Comparison of ENCODE assay signal across 8 cellular contexts in genomic region chr3:38453075-38453913, GRCh38. TPM values are rescaled to one million over a fixed set of nuclear protein-coding genes. Genes with fewer than 3 reads are reported as not detected.
DNase-seq lines count a peak whose midpoint lies in the region; ATAC-seq and TF ChIP-seq lines count a peak whose summit lies in the region.

ACVR2B (plus strand) TSS chr3:38453890; CDS start chr3:38454323, 433 bp downstream.

- H3K27ac Mint-ChIP-seq in T-helper 1 cell treated with Interleukin-12 subunit alpha and Interleukin-12 subunit beta and Interleukin-4 antibody, amounts not matched to agents 30 μg/mL and 1 μg/mL, for 36 hours, result peak within 1 kb of the TSS; percentile 85

- peaks cover 7% of the 10 kb centered on the region for H3K36me3 Mint-ChIP-seq in T-helper 1 cell treated with Interleukin-12 subunit alpha and Interleukin-12 subunit beta and Interleukin-4 antibody, amounts not matched to agents 30 μg/mL and 1 μg/mL, for 36 hours (ENCODE audit: low read depth)

- TF ChIP-seq CTCF in HFF-Myc (IDR thresholded peaks at IDR 0.05; ENCODE audit: low read depth, low read length, missing control alignments) (no peak), prostate gland (IDR thresholded peaks at IDR 0.05) (no peak), upper lobe of right lung (IDR thresholded peaks at IDR 0.05) (no peak)

- whole genome bisulfite sequencing in prostate gland, result 11% methylated on average over 25 of the region's 48 CpGs

- intact Hi-C loops in left ventricle myocardium superior (cut with micrococcal nuclease), result no loop called here
- intact Hi-C loops in prostate gland (cut with DNase I), result loop anchor here (5.0 kb wide), 1 partner anchor 316 kb away; the partner anchor contains the start of genes ACAA1 and MYD88
- intact Hi-C loops in upper lobe of right lung (cut with DNase I), result no loop called here

- no peaks in the 10 kb centered on the region for H3K9me3 ChIP-seq in prostate gland
- no peaks in the 10 kb centered on the region for H3K9me3 ChIP-seq in upper lobe of right lung

- peak; percentile 52 for TF ChIP-seq POLR2A in prostate gland (IDR thresholded peaks at IDR 0.05)

- peak within 1 kb of the TSS; percentile 90 for H3K27ac ChIP-seq in angular gyrus (ENCODE audit: low read depth, low read length)
- H3K27ac ChIP-seq in prostate gland, result peak within 1 kb of the TSS; percentile 89 to 92
- peak within 1 kb of the TSS; percentile 78 for H3K27ac ChIP-seq in upper lobe of right lung

- H3K4me1 ChIP-seq in prostate gland (replicated peaks) (peaks cover 3% of the 10 kb centered on the region), upper lobe of right lung (peaks cover 26% of the 10 kb centered on the region)

- H3K27me3 ChIP-seq in prostate gland (replicated peaks; ENCODE audit: insufficient read depth), result no peaks in the 10 kb centered on the region
- no peaks in the 10 kb centered on the region for H3K27me3 ChIP-seq in upper lobe of right lung

- peaks cover 11% of the 10 kb centered on the region for H3K4me1 Mint-ChIP-seq in T-helper 1 cell treated with Interleukin-12 subunit alpha and Interleukin-12 subunit beta and Interleukin-4 antibody, amounts not matched to agents 30 μg/mL and 1 μg/mL, for 36 hours (ENCODE audit: low read depth)

- peak within 1 kb of the TSS; percentile 78 for H3K4me3 ChIP-seq in HFF-Myc (replicated peaks; ENCODE audit: low read depth, low read length)
- peak within 1 kb of the TSS; percentile 70 to 83 for H3K4me3 ChIP-seq in prostate gland
- peak within 1 kb of the TSS; percentile 72 for H3K4me3 ChIP-seq in upper lobe of right lung

- H3K27me3 Mint-ChIP-seq in T-helper 1 cell treated with Interleukin-12 subunit alpha and Interleukin-12 subunit beta and Interleukin-4 antibody, amounts not matched to agents 30 μg/mL and 1 μg/mL, for 36 hours (ENCODE audit: low read depth), result peaks cover 21% of the 10 kb centered on the region

- no peaks in the 10 kb centered on the region for H3K36me3 ChIP-seq in prostate gland
- no peaks in the 10 kb centered on the region for H3K36me3 ChIP-seq in upper lobe of right lung

- peak; percentile 37 for DNase-seq in DMS79 treated with DMSO at 0.1 percent for 48 hours (lab: John Stamatoyannopoulos, UW)
- no peak for DNase-seq in HFF-Myc (ENCODE audit: extremely low read depth, low read depth)
- DNase-seq in NCI-H128 (lab: John Stamatoyannopoulos, UW; ENCODE audit: unreplicated experiment), result peak; percentile 51
- peak; percentile 97 for DNase-seq in left ventricle myocardium superior
- peak; percentile 91 for DNase-seq in prostate gland (ENCODE audit: low spot score)
- peak; percentile 96 for DNase-seq in upper lobe of right lung

- peak within 1 kb of the TSS; percentile 96 for H3K4me3 Mint-ChIP-seq in T-helper 1 cell treated with Interleukin-12 subunit alpha and Interleukin-12 subunit beta and Interleukin-4 antibody, amounts not matched to agents 30 μg/mL and 1 μg/mL, for 36 hours

- H3K9me3 Mint-ChIP-seq in T-helper 1 cell treated with Interleukin-12 subunit alpha and Interleukin-12 subunit beta and Interleukin-4 antibody, amounts not matched to agents 30 μg/mL and 1 μg/mL, for 36 hours, result peaks cover 7% of the 10 kb centered on the region

- ATAC-seq in left ventricle myocardium superior (peak; percentile 87), upper lobe of right lung (peak; percentile 89)

RNA-seq across cellular contexts. Expression of gene ACVR2B, which starts in this region (rescaled TPM):
- 4.7 TPM for total RNA-seq in left ventricle myocardium superior
- total RNA-seq in prostate gland, result 10 to 100 TPM in 1 of 2 donors, 1 to 10 TPM in 1; 5.8 to 24.3 TPM
- total RNA-seq in upper lobe of right lung, result 6.6 TPM
